19 cellular contexts compared by ENCODE assay signal in the genomic region with DNA sequence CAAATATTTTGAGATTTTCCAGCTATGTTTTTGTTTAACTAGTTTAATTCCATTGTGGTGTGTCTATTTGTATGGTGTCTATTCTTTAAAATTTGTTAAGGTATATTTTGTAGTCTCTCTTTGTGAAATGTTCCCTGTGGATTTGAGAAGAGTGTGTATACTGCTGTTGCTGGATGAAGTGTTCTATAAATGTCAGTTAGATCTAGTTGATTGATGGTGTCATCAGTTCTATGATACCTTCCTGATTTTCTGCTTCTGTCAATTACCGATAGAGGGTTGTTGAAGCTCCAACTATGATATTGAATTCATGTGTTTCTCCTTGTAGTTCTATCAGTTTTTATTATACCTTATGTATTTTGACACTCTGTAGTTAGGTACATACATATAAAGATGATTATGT.
"Had no signal": no experiment of that assay in that cellular context is flagged by ENCODE, and none has a peak within 500 bp of the region (broad histone marks: within the 10 kb centered on the region; RNA-seq: fewer than 3 reads in every experiment).

No MANE protein-coding gene starts in this region.

- H3K4me1 ChIP-seq: esophagus muscularis mucosa, prostate gland, upper lobe of right lung had no signal

- H3K27ac Mint-ChIP-seq: activated CD4-positive, alpha-beta memory T cell treated with anti-CD3 and anti-CD28 coated beads, Interleukin-2, amount 10 ng/mL, durations not matched to agents 7 days and 5 days; activated CD4-positive, alpha-beta T cell treated with anti-CD3 and anti-CD28 coated beads, Interleukin-2, amount 10 ng/mL, durations not matched to agents 24 days and 14 days; activated naive CD4-positive, alpha-beta T cell treated with anti-CD3 and anti-CD28 coated beads, Interleukin-2, amount 10 ng/mL, durations not matched to agents 7 days and 5 days; mesothelial cell of epicardium; natural killer cell had no signal

- H3K4me3 ChIP-seq: coronary artery, esophagus muscularis mucosa, left ventricle myocardium inferior, ovary, prostate gland, upper lobe of right lung had no signal

- H3K9me3 ChIP-seq: esophagus muscularis mucosa, left ventricle myocardium inferior, neutrophil, ovary, prostate gland, upper lobe of right lung had no signal

- H3K27me3 ChIP-seq: esophagus muscularis mucosa, neutrophil, ovary, upper lobe of right lung had no signal

- H3K27ac ChIP-seq: coronary artery, esophagus muscularis mucosa, left ventricle myocardium inferior, neutrophil, ovary, prostate gland, upper lobe of right lung had no signal

- DNase-seq: activated CD4-positive, alpha-beta memory T cell treated with anti-CD3 and anti-CD28 coated beads, Interleukin-2, amount 10 ng/mL, durations not matched to agents 7 days and 5 days; activated CD4-positive, alpha-beta T cell treated with anti-CD3 and anti-CD28 coated beads, Interleukin-2, amount 10 ng/mL, durations not matched to agents 24 days and 14 days; activated effector memory CD4-positive, alpha-beta T cell treated with anti-CD3 and anti-CD28 coated beads, Interleukin-2, amount 50 U/mL, for 16 hours; activated naive CD4-positive, alpha-beta T cell treated with anti-CD3 and anti-CD28 coated beads, Interleukin-2, amount 10 ng/mL, durations not matched to agents 7 days and 5 days; amygdala; cerebellar nuclear complex; hippocampal formation; left ventricle myocardium inferior; natural killer cell; ovary; stimulated activated CD4-positive, alpha-beta T cell treated with anti-CD3 and anti-CD28 coated beads, Interleukin-4, amount 100 ng/mL, for 1 hour; stimulated activated naive CD4-positive, alpha-beta T cell treated with Interleukin-2 at 50 U/mL for 16 hours; upper lobe of right lung had no signal

- H3K9me3 Mint-ChIP-seq: activated CD4-positive, alpha-beta memory T cell treated with anti-CD3 and anti-CD28 coated beads, Interleukin-2, amount 10 ng/mL, durations not matched to agents 7 days and 5 days; activated naive CD4-positive, alpha-beta T cell treated with anti-CD3 and anti-CD28 coated beads, Interleukin-2, amount 10 ng/mL, durations not matched to agents 7 days and 5 days; natural killer cell had no signal

- H3K36me3 Mint-ChIP-seq: natural killer cell had no signal

- H3K27me3 Mint-ChIP-seq: activated CD4-positive, alpha-beta memory T cell treated with anti-CD3 and anti-CD28 coated beads, Interleukin-2, amount 10 ng/mL, durations not matched to agents 7 days and 5 days; activated CD4-positive, alpha-beta T cell treated with anti-CD3 and anti-CD28 coated beads, Interleukin-2, amount 10 ng/mL, durations not matched to agents 24 days and 14 days; activated naive CD4-positive, alpha-beta T cell treated with anti-CD3 and anti-CD28 coated beads, Interleukin-2, amount 10 ng/mL, durations not matched to agents 7 days and 5 days had no signal

- ATAC-seq: activated CD4-positive, CD25-positive, alpha-beta regulatory T cell treated with anti-CD3 and anti-CD28 coated beads, Interleukin-2, amount 50 U/mL, for 24 hours; natural killer cell; upper lobe of right lung had no signal

- H3K4me3 Mint-ChIP-seq: activated CD4-positive, alpha-beta memory T cell treated with anti-CD3 and anti-CD28 coated beads, Interleukin-2, amount 10 ng/mL, durations not matched to agents 7 days and 5 days; activated CD4-positive, alpha-beta T cell treated with anti-CD3 and anti-CD28 coated beads, Interleukin-2, amount 10 ng/mL, durations not matched to agents 24 days and 14 days; activated naive CD4-positive, alpha-beta T cell treated with anti-CD3 and anti-CD28 coated beads, Interleukin-2, amount 10 ng/mL, durations not matched to agents 7 days and 5 days; mesothelial cell of epicardium; natural killer cell had no signal

- H3K36me3 ChIP-seq: esophagus muscularis mucosa, neutrophil, ovary, prostate gland, upper lobe of right lung had no signal
